Comparison of ENCODE assay signal across 8 cellular contexts in genomic region chr11:62621567-62622470, GRCh38. TPM values are rescaled to one million over a fixed set of nuclear protein-coding genes. Genes with fewer than 3 reads are reported as not detected.
DNase-seq lines count a peak whose midpoint lies in the region; ATAC-seq and TF ChIP-seq lines count a peak whose summit lies in the region.

B3GAT3 (minus strand) TSS chr11:62621986; CDS start chr11:62621947, 39 bp downstream.

- peak within 1 kb of the TSS; percentile 76 for H3K4me3 ChIP-seq in BE2C (ENCODE audit: low read depth, low read length)
- peak within 1 kb of the TSS; percentile 55 for H3K4me3 ChIP-seq in colonic mucosa

- TF ChIP-seq CTCF in BE2C (IDR thresholded peaks at IDR 0.05; ENCODE audit: low read depth, low read length) (no peak), colonic mucosa (IDR thresholded peaks at IDR 0.05) (no peak)

- H3K36me3 ChIP-seq in BE2C (peaks cover 7% of the 10 kb centered on the region), colonic mucosa (peaks cover 15% of the 10 kb centered on the region)

- peak; percentile 90 for ATAC-seq in HG03460 (IDR thresholded peaks at IDR 0.05; ENCODE audit: unreplicated experiment)

- H3K27ac ChIP-seq in colonic mucosa (peak within 1 kb of the TSS; percentile 98), layer of hippocampus (ENCODE audit: low read depth, low read length) (peak within 1 kb of the TSS; percentile 91)

- no peaks in the 10 kb centered on the region for H3K27me3 ChIP-seq in BE2C
- no peaks in the 10 kb centered on the region for H3K27me3 ChIP-seq in colonic mucosa
- H3K27me3 ChIP-seq in layer of hippocampus (ENCODE audit: control insufficient read depth, insufficient read depth, low read length): no peaks in the 10 kb centered on the region

- peak within 1 kb of the TSS; percentile 81 to 93 for H3K9ac ChIP-seq in colonic mucosa (ENCODE audit: low read depth in 2 of 2, low read length in 2 of 2)

- intact Hi-C loops in colonic mucosa (cut with DNase I): no loop called here

- DNase-seq in BE2C (peak; percentile 93), GM19240 (ENCODE audit: insufficient read length, low spot score) (peak; percentile 98), NCI-H526 (lab: John Stamatoyannopoulos, UW) (peak; percentile 97 to 99), colonic mucosa (peak; percentile 98)
- peak; percentile 98 for DNase-seq in activated CD4-positive, alpha-beta T cell treated with anti-CD3 and anti-CD28 coated beads for 48 hours
- DNase-seq in stimulated activated CD4-positive, alpha-beta T cell treated with anti-CD3 and anti-CD28 coated beads, Interleukin-1b, Interleukin-23, amount 100 ng/mL, for 4 hours (ENCODE audit: low read depth in 2 of 2): peak; percentile 92 to 96

- H3K4me1 ChIP-seq in BE2C: no peaks in the 10 kb centered on the region
- peaks cover 8% of the 10 kb centered on the region for H3K4me1 ChIP-seq in colonic mucosa

- H3K9me3 ChIP-seq in BE2C: no peaks in the 10 kb centered on the region
- H3K9me3 ChIP-seq in colonic mucosa: no peaks in the 10 kb centered on the region

RNA-seq across cellular contexts. Expression of gene B3GAT3, which starts in this region (rescaled TPM):
- polyA plus RNA-seq in BE2C (2012; ENCODE audit: insufficient read depth, insufficient read length, low read depth): 50.8 TPM
- 10 to 100 TPM; 21.8 to 37.7 TPM for total RNA-seq in colonic mucosa

Comparison
In these comparisons a context has a peak if more than half of its experiments do, and no peak if none do; other contexts are left out.
1. Peak in every context shown above with its lines: DNase-seq, ATAC-seq, H3K4me3 ChIP-seq and H3K27ac ChIP-seq.